ENCODE assay signal across 9 cellular contexts in the genomic region with DNA sequence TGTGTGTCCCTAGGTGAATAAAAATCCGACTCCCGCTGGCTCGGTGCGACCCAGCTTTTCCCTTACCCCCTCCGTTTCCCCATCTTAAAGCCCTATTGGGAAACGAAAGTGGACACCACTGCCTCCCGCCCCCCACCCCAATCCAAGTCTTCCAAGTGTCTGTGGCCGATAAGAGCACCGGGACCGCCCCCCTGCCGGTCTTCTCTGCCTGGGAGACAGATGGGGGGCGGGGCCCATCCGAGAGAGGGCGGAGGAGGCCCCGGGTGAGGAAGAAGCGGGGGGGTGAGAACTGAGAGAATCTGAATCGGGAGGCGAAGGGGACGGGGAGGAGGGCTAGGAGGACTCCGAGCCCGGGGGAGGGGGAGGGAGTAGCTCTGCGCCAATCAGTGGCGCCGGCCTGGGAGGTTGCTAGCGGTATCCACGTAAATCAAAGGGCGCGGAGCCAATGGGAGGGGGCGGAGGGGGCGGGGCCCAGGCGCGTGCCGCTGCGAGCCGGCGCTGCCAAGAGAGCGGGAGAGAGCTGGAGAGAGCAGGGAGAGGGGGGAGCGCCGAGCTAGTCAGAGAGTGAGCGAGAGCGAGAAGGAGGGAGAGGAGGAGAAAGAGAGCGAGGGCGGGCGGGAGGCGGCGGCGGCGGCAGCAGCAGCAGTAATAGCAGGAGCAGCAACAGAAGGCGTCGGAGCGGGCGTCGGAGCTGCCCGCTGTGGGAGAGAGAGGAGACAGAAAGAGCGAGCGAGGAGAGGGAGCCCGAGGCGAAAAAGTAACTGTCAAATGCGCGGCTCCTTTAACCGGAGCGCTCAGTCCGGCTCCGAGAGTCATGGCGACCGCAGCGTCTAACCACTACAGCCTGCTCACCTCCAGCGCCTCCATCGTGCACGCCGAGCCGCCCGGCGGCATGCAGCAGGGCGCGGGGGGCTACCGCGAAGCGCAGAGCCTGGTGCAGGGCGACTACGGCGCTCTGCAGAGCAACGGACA. TPM values are rescaled to one million over a fixed set of nuclear protein-coding genes. Genes with fewer than 3 reads are reported as not detected.
DNase-seq lines count a peak whose midpoint lies in the region; ATAC-seq and TF ChIP-seq lines count a peak whose summit lies in the region.
"Had no signal": no experiment of that assay in that cellular context is flagged by ENCODE, and none has a peak within 500 bp of the region (broad histone marks: within the 10 kb centered on the region; RNA-seq: fewer than 3 reads in every experiment).

A gene (plus strand): TSS at position 515 of the 972 bp plus-strand sequence. CDS start 300 bp downstream, at position 815.

- TF ChIP-seq POLR2A in ovary (IDR thresholded peaks at IDR 0.05): no peak

- TF ChIP-seq CTCF in RWPE2 (IDR thresholded peaks at IDR 0.05; ENCODE audit: poor library complexity, severe bottlenecking): no peak
- TF ChIP-seq CTCF in ovary (IDR thresholded peaks at IDR 0.05): no peak
- no peak for TF ChIP-seq CTCF in type B pancreatic cell (conservative IDR thresholded peaks at IDR 0.05)

- H3K27me3 Mint-ChIP-seq in activated naive CD8-positive, alpha-beta T cell treated with anti-CD3 and anti-CD28 coated beads for 36 hours: peaks cover 93% of the 10 kb centered on the region
- peaks cover 93% of the 10 kb centered on the region for H3K27me3 Mint-ChIP-seq in type B pancreatic cell

- TF ChIP-seq EP300 in ovary (IDR thresholded peaks at IDR 0.05): no peak

- peak; percentile 67 for ATAC-seq in RWPE2 (ENCODE audit: low read depth)
- peak; percentile 72 for ATAC-seq in Right ventricle myocardium superior (ENCODE audit: poor library complexity)

- WGBS in ovary, 3 donors: 0% methylated on average over 80 to 83 of the region's 83 CpGs

- no peaks in the 10 kb centered on the region for H3K9me3 Mint-ChIP-seq in activated naive CD8-positive, alpha-beta T cell treated with anti-CD3 and anti-CD28 coated beads for 36 hours
- H3K9me3 Mint-ChIP-seq in type B pancreatic cell: no peaks in the 10 kb centered on the region

- no peak within 1 kb of the TSS for H3K27ac ChIP-seq in RWPE2 (ENCODE audit: poor library complexity, severe bottlenecking)
- H3K27ac ChIP-seq in ovary: peak within 1 kb of the TSS in 1 of 2 donors; percentile 30

- H3K36me3 ChIP-seq in RWPE2 (ENCODE audit: low read depth) (no peaks in the 10 kb centered on the region), ovary (no peaks in the 10 kb centered on the region)

- H3K4me3 ChIP-seq in RWPE2 (ENCODE audit: severe bottlenecking) (peak within 1 kb of the TSS; percentile 15), ovary (peak within 1 kb of the TSS; percentile 58)

- intact Hi-C loops in Right ventricle myocardium superior (cut with DNase I): loop anchor here (10.0 kb wide), 1 partner anchor 280 kb away; no protein-coding TSS in a partner anchor
- intact Hi-C loops in ovary (cut with DNase I): loop anchor here in 1 of 4 donors (5.0 to 10.0 kb wide), 2 partner anchors 1340 to 1762 kb away; no protein-coding TSS in a partner anchor

- no peaks in the 10 kb centered on the region for H3K4me1 ChIP-seq in RWPE2 (ENCODE audit: insufficient read depth, poor library complexity, severe bottlenecking)
- peaks cover 12% of the 10 kb centered on the region for H3K4me1 ChIP-seq in ovary (ENCODE audit: insufficient read depth)

- no peak within 1 kb of the TSS for H3K27ac Mint-ChIP-seq in activated naive CD8-positive, alpha-beta T cell treated with anti-CD3 and anti-CD28 coated beads for 36 hours
- peak within 1 kb of the TSS; percentile 49 for H3K27ac Mint-ChIP-seq in type B pancreatic cell

- H3K9me3 ChIP-seq in RWPE2 (ENCODE audit: severe bottlenecking) (no peaks in the 10 kb centered on the region), ovary (no peaks in the 10 kb centered on the region)

- H3K36me3 Mint-ChIP-seq in activated naive CD8-positive, alpha-beta T cell treated with anti-CD3 and anti-CD28 coated beads for 36 hours: peaks cover 3% of the 10 kb centered on the region
- no peaks in the 10 kb centered on the region for H3K36me3 Mint-ChIP-seq in type B pancreatic cell

- peak within 1 kb of the TSS; percentile 78 for H3K4me3 Mint-ChIP-seq in activated naive CD8-positive, alpha-beta T cell treated with anti-CD3 and anti-CD28 coated beads for 36 hours
- H3K4me3 Mint-ChIP-seq in type B pancreatic cell: peak within 1 kb of the TSS; percentile 86

- H3K4me1 Mint-ChIP-seq in activated naive CD8-positive, alpha-beta T cell treated with anti-CD3 and anti-CD28 coated beads for 36 hours: peaks cover 33% of the 10 kb centered on the region
- peaks cover 20% of the 10 kb centered on the region for H3K4me1 Mint-ChIP-seq in type B pancreatic cell (ENCODE audit: unreplicated experiment)

- peak; percentile 91 for DNase-seq in DMS79 treated with DMSO at 0.1 percent for 48 hours (lab: John Stamatoyannopoulos, UW)
- DNase-seq in GOT3 (lab: John Stamatoyannopoulos, UW): peak; percentile 15
- DNase-seq in Kasumi-1 (lab: John Stamatoyannopoulos, UW): peak; percentile 79 to 80
- DNase-seq in RWPE2 (ENCODE audit: low spot score): no peak
- DNase-seq in activated naive CD8-positive, alpha-beta T cell treated with anti-CD3 and anti-CD28 coated beads for 36 hours: peak; percentile 66
- peak; percentile 75 for DNase-seq in Right ventricle myocardium superior
- peak; percentile 87 to 92 (median 87) for DNase-seq in ovary
- DNase-seq in type B pancreatic cell (ENCODE audit: extremely low spot score, unreplicated experiment): peak; percentile 89

- peaks cover 98% of the 10 kb centered on the region for H3K27me3 ChIP-seq in RWPE2 (ENCODE audit: insufficient read depth, poor library complexity, severe bottlenecking)
- H3K27me3 ChIP-seq in ovary: peaks cover 6% of the 10 kb centered on the region

RNA-seq across cellular contexts. Expression of the gene that starts here (rescaled TPM):
- not detected for total RNA-seq in activated naive CD8-positive, alpha-beta T cell treated with anti-CD3 and anti-CD28 coated beads for 36 hours
- total RNA-seq in Right ventricle myocardium superior: not detected
- total RNA-seq in ovary: not detected
- polyA plus RNA-seq in ovary: under 1 TPM in 1 of 2 donors, not detected in 1; 0.02 TPM
- total RNA-seq in type B pancreatic cell (ENCODE audit: low replicate concordance): 1.4 and 2.1 TPM in 2 replicates
- total RNA-seq: glomerular endothelial cell had no signal

Comparison
In these comparisons a context has a peak if more than half of its experiments do, and no peak if none do; other contexts are left out.
1. Peak in DNase-seq in activated naive CD8-positive, alpha-beta T cell treated with anti-CD3 and anti-CD28 coated beads for 36 hours; RNA of the gene not detected or under 1 TPM.
2. Peak in DNase-seq and ATAC-seq in Right ventricle myocardium superior; RNA of the gene not detected or under 1 TPM.
3. Peak in DNase-seq and H3K4me3 ChIP-seq in ovary; RNA of the gene not detected or under 1 TPM.